In genomic region chr9:133679056-133679455, GRCh38 we compare ENCODE assay signal across 25 cellular contexts. TPM values are rescaled to one million over a fixed set of nuclear protein-coding genes. Genes with fewer than 3 reads are reported as not detected.
A peak's percentile ranks its signal among the peaks of the same experiment; 100 is the strongest.
DNase-seq lines count a peak whose midpoint lies in the region; ATAC-seq and TF ChIP-seq lines count a peak whose summit lies in the region.
"Had no signal": no experiment of that assay in that cellular context is flagged by ENCODE, and none has a peak within 500 bp of the region (broad histone marks: within the 10 kb centered on the region; RNA-seq: fewer than 3 reads in every experiment).

No MANE protein-coding gene starts in this region.

- H3K27ac ChIP-seq in adrenal gland (peak overlapping the region in 3 of 5 donors; percentile 44 to 80 (median 62)), right cardiac atrium (ENCODE audit: low read length) (no peak overlapping the region), smooth muscle cell (ENCODE audit: low read depth) (no peak overlapping the region)
- H3K27ac ChIP-seq: C4-2B, colonic mucosa, VCaP had no signal

- H3K27ac Mint-ChIP-seq in activated naive CD8-positive, alpha-beta T cell treated with anti-CD3 and anti-CD28 coated beads, Interleukin-2, amount 10 ng/mL, durations not matched to agents 7 days and 5 days, result peak overlapping the region; percentile 55
- H3K27ac Mint-ChIP-seq in activated naive CD8-positive, alpha-beta T cell treated with anti-CD3 and anti-CD28 coated beads, Interleukin-2, amount 50 U/mL, for 24 hours, result no peak overlapping the region
- H3K27ac Mint-ChIP-seq: GM23338 had no signal

- no peaks in the 10 kb centered on the region for H3K36me3 Mint-ChIP-seq in activated naive CD8-positive, alpha-beta T cell treated with anti-CD3 and anti-CD28 coated beads, Interleukin-2, amount 10 ng/mL, durations not matched to agents 7 days and 5 days
- H3K36me3 Mint-ChIP-seq in activated naive CD8-positive, alpha-beta T cell treated with anti-CD3 and anti-CD28 coated beads, Interleukin-2, amount 50 U/mL, for 24 hours (ENCODE audit: low read depth), result no peaks in the 10 kb centered on the region

- H3K9ac ChIP-seq in smooth muscle cell (ENCODE audit: low read depth), result no peak overlapping the region

- no peaks in the 10 kb centered on the region for H3K79me2 ChIP-seq in smooth muscle cell (ENCODE audit: low read depth)

- no peaks in the 10 kb centered on the region for H4K20me1 ChIP-seq in smooth muscle cell (ENCODE audit: low read depth)

- peaks cover 35% of the 10 kb centered on the region for H3K4me1 Mint-ChIP-seq in activated naive CD8-positive, alpha-beta T cell treated with anti-CD3 and anti-CD28 coated beads, Interleukin-2, amount 10 ng/mL, durations not matched to agents 7 days and 5 days
- peaks cover 40% of the 10 kb centered on the region for H3K4me1 Mint-ChIP-seq in activated naive CD8-positive, alpha-beta T cell treated with anti-CD3 and anti-CD28 coated beads, Interleukin-2, amount 50 U/mL, for 24 hours

- no peak overlapping the region for H3K4me3 Mint-ChIP-seq in activated naive CD8-positive, alpha-beta T cell treated with anti-CD3 and anti-CD28 coated beads, Interleukin-2, amount 10 ng/mL, durations not matched to agents 7 days and 5 days
- H3K4me3 Mint-ChIP-seq in activated naive CD8-positive, alpha-beta T cell treated with anti-CD3 and anti-CD28 coated beads, Interleukin-2, amount 50 U/mL, for 24 hours, result no peak overlapping the region
- H3K4me3 Mint-ChIP-seq: GM23338 had no signal

- H3K4me1 ChIP-seq in adrenal gland (replicated peaks in 1 of 2) (peaks cover 0 to 21% of the 10 kb centered on the region in 2 donors), right cardiac atrium (ENCODE audit: control insufficient read depth, insufficient read depth, low read length) (peaks cover 2% of the 10 kb centered on the region), smooth muscle cell (ENCODE audit: low read depth) (no peaks in the 10 kb centered on the region)
- H3K4me1 ChIP-seq: colonic mucosa had no signal

- peak overlapping the region; percentile 39 for H3K4me2 ChIP-seq in smooth muscle cell
- H3K4me2 ChIP-seq: GM23338 had no signal

- no peaks in the 10 kb centered on the region for H3K36me3 ChIP-seq in adrenal gland (replicated peaks in 1 of 2)
- H3K36me3 ChIP-seq in smooth muscle cell (ENCODE audit: low read depth), result no peaks in the 10 kb centered on the region
- H3K36me3 ChIP-seq in MG63, result no peaks in the 10 kb centered on the region
- H3K36me3 ChIP-seq: colonic mucosa, heart left ventricle had no signal

- ATAC-seq in activated naive CD8-positive, alpha-beta T cell treated with anti-CD3 and anti-CD28 coated beads, Interleukin-2, amount 10 ng/mL, durations not matched to agents 7 days and 5 days (ENCODE audit: low read depth), result no peak
- no peak for ATAC-seq in activated naive CD8-positive, alpha-beta T cell treated with anti-CD3 and anti-CD28 coated beads, Interleukin-2, amount 50 U/mL, for 24 hours
- ATAC-seq in right cardiac atrium (no peak), GM21528 (IDR thresholded peaks at IDR 0.05; ENCODE audit: low FRiP score, unreplicated experiment) (no peak)
- ATAC-seq: GM23338 had no signal

- no peaks in the 10 kb centered on the region for H3K27me3 ChIP-seq in adrenal gland
- no peaks in the 10 kb centered on the region for H3K27me3 ChIP-seq in right cardiac atrium (ENCODE audit: control insufficient read depth, insufficient read depth)
- H3K27me3 ChIP-seq in smooth muscle cell (ENCODE audit: low read depth), result no peaks in the 10 kb centered on the region
- H3K27me3 ChIP-seq in MG63, result no peaks in the 10 kb centered on the region
- H3K27me3 ChIP-seq: colonic mucosa, heart left ventricle had no signal

- no peak for TF ChIP-seq POLR2A in adrenal gland (IDR thresholded peaks at IDR 0.05)

- H3F3A ChIP-seq in smooth muscle cell (ENCODE audit: low read depth), result peaks cover 2% of the 10 kb centered on the region

- no peaks in the 10 kb centered on the region for H3K9me3 Mint-ChIP-seq in activated naive CD8-positive, alpha-beta T cell treated with anti-CD3 and anti-CD28 coated beads, Interleukin-2, amount 10 ng/mL, durations not matched to agents 7 days and 5 days
- no peaks in the 10 kb centered on the region for H3K9me3 Mint-ChIP-seq in activated naive CD8-positive, alpha-beta T cell treated with anti-CD3 and anti-CD28 coated beads, Interleukin-2, amount 50 U/mL, for 24 hours
- H3K9me3 Mint-ChIP-seq: GM23338 had no signal

- no peak for TF ChIP-seq CTCF in adrenal gland (IDR thresholded peaks at IDR 0.05)
- no peak for TF ChIP-seq CTCF in smooth muscle cell (IDR thresholded peaks at IDR 0.05; ENCODE audit: borderline replicate concordance, insufficient read depth, poor library complexity, severe bottlenecking)

- POLR2A ChIA-PET in activated naive CD8-positive, alpha-beta T cell treated with anti-CD3 and anti-CD28 coated beads, Interleukin-2, amount 10 ng/mL, durations not matched to agents 7 days and 5 days (lab: Charles Lee), result interaction anchor here (1.1 kb wide), 1 partner anchor 23 kb away, joined by 3 read pairs; no protein-coding TSS in a partner anchor

- no peaks in the 10 kb centered on the region for H3K27me3 Mint-ChIP-seq in activated naive CD8-positive, alpha-beta T cell treated with anti-CD3 and anti-CD28 coated beads, Interleukin-2, amount 10 ng/mL, durations not matched to agents 7 days and 5 days
- H3K27me3 Mint-ChIP-seq in activated naive CD8-positive, alpha-beta T cell treated with anti-CD3 and anti-CD28 coated beads, Interleukin-2, amount 50 U/mL, for 24 hours, result no peaks in the 10 kb centered on the region

- intact Hi-C loops in adrenal gland (cut with DNase I) (no loop called here), right cardiac atrium (cut with DNase I) (loop anchor here in 1 of 4 donors (10.0 kb wide), 1 partner anchor 84 kb away; no protein-coding TSS in a partner anchor)

- H3K9me3 ChIP-seq in adrenal gland (replicated peaks in 1 of 3) (no peaks in the 10 kb centered on the region), right cardiac atrium (ENCODE audit: control insufficient read depth, low read length) (no peaks in the 10 kb centered on the region), smooth muscle cell (replicated peaks; ENCODE audit: low read depth) (no peaks in the 10 kb centered on the region), MG63 (no peaks in the 10 kb centered on the region)
- H3K9me3 ChIP-seq: colonic mucosa, heart left ventricle had no signal

- H3K4me3 ChIP-seq in adrenal gland (no peak overlapping the region), right cardiac atrium (ENCODE audit: low read length) (no peak overlapping the region), smooth muscle cell (no peak overlapping the region), MG63 (no peak overlapping the region)
- H3K4me3 ChIP-seq: colonic mucosa, GM23338 had no signal

- DNase-seq in activated naive CD8-positive, alpha-beta T cell treated with anti-CD3 and anti-CD28 coated beads, Interleukin-2, amount 10 ng/mL, durations not matched to agents 7 days and 5 days, result no peak
- no peak for DNase-seq in activated naive CD8-positive, alpha-beta T cell treated with anti-CD3 and anti-CD28 coated beads, Interleukin-2, amount 50 U/mL, for 24 hours
- DNase-seq in adrenal gland (no peak), right cardiac atrium (peak in 2 of 3 donors; percentile 45 to 59), smooth muscle cell (lab: John Stamatoyannopoulos, UW; ENCODE audit: unreplicated experiment) (no peak), MG63 (no peak), HCEC 1CT (no peak)
- DNase-seq: ACHN; activated CD4-positive, alpha-beta T cell treated with anti-CD3 and anti-CD28 coated beads, Interleukin-2, amount 50 U/mL, for 1 hour; activated naive CD4-positive, alpha-beta T cell; activated T-cell treated with anti-CD3 and anti-CD28 coated beads for 4 hours; colonic mucosa; GDM1; NCI-H1436; NCI-H524 treated with DMSO at 0.1 percent for 48 hours; stimulated activated CD8-positive, alpha-beta memory T cell treated with anti-CD3 and anti-CD28 coated beads, Interleukin-4, amount 100 ng/mL, for 48 hours; SW 1271 had no signal

- 67 to 76% (median 70%) methylated on average over 13 to 15 of the region's 15 CpGs for WGBS in adrenal gland, 4 donors
- 63% methylated on average over 15 of the region's 15 CpGs for WGBS in right cardiac atrium
- 44% methylated on average over 15 of the region's 15 CpGs for WGBS in smooth muscle cell (ENCODE audit: low lambda C conversion rate)

- H2AFZ ChIP-seq in smooth muscle cell (ENCODE audit: low read depth), result no peak overlapping the region
- H2AFZ ChIP-seq: GM23338 had no signal

RNA-seq across cellular contexts. Expression of gene DBH, which starts 42.9 kb away (rescaled TPM):
- not detected for total RNA-seq in activated naive CD8-positive, alpha-beta T cell treated with anti-CD3 and anti-CD28 coated beads, Interleukin-2, amount 10 ng/mL, durations not matched to agents 7 days and 5 days
- 100 to 1,000 TPM in 1 of 8 donors, 10 to 100 TPM in 3, 1 to 10 TPM in 1, under 1 TPM in 2, not detected in 1; 0.24 to 234 (median 11.5) TPM for total RNA-seq in adrenal gland
- polyA plus RNA-seq in adrenal gland, result 100 to 1,000 TPM in 2 of 3 donors, 10 to 100 TPM in 1; 47.0 to 211 (median 147) TPM
- total RNA-seq in right cardiac atrium, result under 1 TPM in 2 of 4 donors, not detected in 2; 0.09 to 0.14 TPM
- polyA plus RNA-seq in right cardiac atrium, result 0.05 TPM
- not detected in 2 replicates for total RNA-seq in smooth muscle cell
- polyA plus RNA-seq in smooth muscle cell, result 0.22 and 0.48 TPM in 2 replicates
- not detected in 2 replicates for total RNA-seq in MG63 (2014; rRNA removed; shearing (Covaris generic); ENCODE audit: low replicate concordance)
- total RNA-seq: colonic mucosa, lung microvascular endothelial cell, MCF 10A, osteoblast had no signal
- polyA plus RNA-seq: heart left ventricle had no signal

RNA-seq across cellular contexts. Expression of gene SARDH, which starts 59.1 kb away (rescaled TPM):
- total RNA-seq in activated naive CD8-positive, alpha-beta T cell treated with anti-CD3 and anti-CD28 coated beads, Interleukin-2, amount 10 ng/mL, durations not matched to agents 7 days and 5 days, result 1 to 10 TPM; 1.6 to 2.3 TPM
- 1 to 10 TPM; 1.5 to 9.6 (median 3.4) TPM for total RNA-seq in adrenal gland
- 1 to 10 TPM in 2 of 3 donors, under 1 TPM in 1; 0.81 to 6.8 (median 3.0) TPM for polyA plus RNA-seq in adrenal gland
- 1 to 10 TPM; 2.5 to 3.2 (median 2.8) TPM for total RNA-seq in right cardiac atrium
- polyA plus RNA-seq in right cardiac atrium, result 1.7 TPM
- total RNA-seq in smooth muscle cell, result 3.3 and 4.5 TPM in 2 replicates
- polyA plus RNA-seq in smooth muscle cell, result 10.1 and 11.8 TPM in 2 replicates
- total RNA-seq in MG63 (2014; rRNA removed; shearing (Covaris generic); ENCODE audit: low replicate concordance), result 0.66 TPM in 1 of 2 replicates, not detected in the other
- total RNA-seq: MCF 10A had no signal

Comparison
In these comparisons a context has a peak if more than half of its experiments do, and no peak if none do; other contexts are left out.
1. DNase-seq: peak in right cardiac atrium (2 of 3); none in activated naive CD8-positive, alpha-beta T cell treated with anti-CD3 and anti-CD28 coated beads, Interleukin-2, amount 10 ng/mL, durations not matched to agents 7 days and 5 days (single experiment), activated naive CD8-positive, alpha-beta T cell treated with anti-CD3 and anti-CD28 coated beads, Interleukin-2, amount 50 U/mL, for 24 hours (single experiment), adrenal gland (0 of 7), smooth muscle cell (single experiment), MG63 (single experiment) and HCEC 1CT (single experiment).
2. H3K27ac ChIP-seq: peak in adrenal gland (3 of 5); none in right cardiac atrium (single experiment) and smooth muscle cell (single experiment).